ENCODE assay signal across 8 cellular contexts in the genomic region with DNA sequence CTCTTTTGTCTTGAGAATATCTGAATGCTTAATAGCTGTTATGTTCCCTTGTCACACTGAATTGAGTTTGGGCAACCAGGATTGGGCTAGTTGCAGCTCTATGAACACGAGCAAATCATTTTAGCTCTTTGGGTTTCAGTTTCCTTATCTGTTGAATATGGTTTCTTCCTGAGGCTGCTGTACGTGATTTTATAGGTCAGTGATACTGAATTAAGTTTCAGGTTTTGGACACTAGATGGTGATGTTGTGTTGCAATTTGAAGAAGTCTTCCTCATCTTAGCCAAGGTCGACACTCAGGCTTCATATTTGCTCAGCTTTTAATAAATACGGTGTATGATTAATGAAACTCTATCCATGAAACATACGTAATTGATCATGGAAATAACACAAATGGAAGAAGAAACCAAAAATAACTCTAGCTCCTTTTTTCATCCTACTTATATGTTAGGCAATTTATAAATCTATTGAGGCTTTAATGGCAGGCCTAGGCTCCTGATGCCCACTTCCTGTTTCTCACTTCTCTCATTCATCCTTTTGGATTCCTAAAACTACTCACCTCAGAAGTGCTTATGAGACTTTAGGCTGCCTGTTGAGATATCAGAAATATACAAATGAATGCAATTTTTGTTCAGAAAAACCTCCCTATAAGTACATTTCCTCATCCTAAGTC.
A peak's percentile ranks its signal among the peaks of the same experiment; 100 is the strongest.
DNase-seq lines count a peak whose midpoint lies in the region; ATAC-seq lines count a peak whose summit lies in the region.

No MANE protein-coding gene starts in this region.

- DNase-seq in ELR (ENCODE audit: low read depth) (peak; percentile 55), NCI-H446 treated with DMSO at 0.1 percent for 48 hours (lab: John Stamatoyannopoulos, UW) (peak; percentile 57), amniotic epithelial cell (ENCODE audit: low read depth) (peak; percentile 76), iPS-NIHi11 (ENCODE audit: low spot score) (peak; percentile 32)
- peak in 1 of 2 donors; percentile 23 for DNase-seq in stimulated activated naive CD8-positive, alpha-beta T cell treated with anti-CD3 and anti-CD28 coated beads, Interleukin-15, amount 100 ng/mL, for 72 hours
- no peak for DNase-seq in activated CD4-positive, CD25-positive, alpha-beta regulatory T cell (lab: John Stamatoyannopoulos, UW)

- no peaks in the 10 kb centered on the region for H3K27me3 Mint-ChIP-seq in stimulated activated naive CD8-positive, alpha-beta T cell treated with anti-CD3 and anti-CD28 coated beads, Interleukin-15, amount 100 ng/mL, for 72 hours

- H3K4me1 Mint-ChIP-seq in stimulated activated naive CD8-positive, alpha-beta T cell treated with anti-CD3 and anti-CD28 coated beads, Interleukin-15, amount 100 ng/mL, for 72 hours = peaks cover 6% of the 10 kb centered on the region

- peak overlapping the region in 1 of 2 donors; percentile 47 for H3K27ac Mint-ChIP-seq in stimulated activated naive CD8-positive, alpha-beta T cell treated with anti-CD3 and anti-CD28 coated beads, Interleukin-15, amount 100 ng/mL, for 72 hours

- ATAC-seq in GM19463 (IDR thresholded peaks at IDR 0.05; ENCODE audit: unreplicated experiment) (peak; percentile 90), HG03439 (IDR thresholded peaks at IDR 0.05; ENCODE audit: unreplicated experiment) (peak; percentile 99)
- peak; percentile 89 for ATAC-seq in stimulated activated naive CD8-positive, alpha-beta T cell treated with anti-CD3 and anti-CD28 coated beads, Interleukin-15, amount 100 ng/mL, for 72 hours

- H3K4me3 Mint-ChIP-seq in stimulated activated naive CD8-positive, alpha-beta T cell treated with anti-CD3 and anti-CD28 coated beads, Interleukin-15, amount 100 ng/mL, for 72 hours = peak overlapping the region; percentile 21 to 33

- no peaks in the 10 kb centered on the region for H3K9me3 Mint-ChIP-seq in stimulated activated naive CD8-positive, alpha-beta T cell treated with anti-CD3 and anti-CD28 coated beads, Interleukin-15, amount 100 ng/mL, for 72 hours

Comparison
In these comparisons a context has a peak if more than half of its experiments do, and no peak if none do; other contexts are left out.
1. DNase-seq: peak in ELR (single experiment), NCI-H446 treated with DMSO at 0.1 percent for 48 hours (single experiment), amniotic epithelial cell (single experiment) and iPS-NIHi11 (single experiment); none in activated CD4-positive, CD25-positive, alpha-beta regulatory T cell (0 of 4).
2. Peak in every context shown above with its lines, with median percentiles within 50 percentile points of each other: ATAC-seq.